ENCODE assay signal across 14 cellular contexts in genomic region chr13:49607761-49608160, GRCh38. TPM values are rescaled to one million over a fixed set of nuclear protein-coding genes. Genes with fewer than 3 reads are reported as not detected.
DNase-seq lines count a peak whose midpoint lies in the region; ATAC-seq and TF ChIP-seq lines count a peak whose summit lies in the region.
"Had no signal": no experiment of that assay in that cellular context is flagged by ENCODE, and none has a peak within 500 bp of the region (broad histone marks: within the 10 kb centered on the region; RNA-seq: fewer than 3 reads in every experiment).

No MANE protein-coding gene starts in this region.

- TF ChIP-seq CTCF in HCT116 (IDR thresholded peaks at IDR 0.05 in 2 of 3, conservative IDR thresholded peaks at IDR 0.05 in 1 of 3; ENCODE audit: borderline replicate concordance in 1 of 3, insufficient read depth in 1 of 3, low read depth in 2 of 3, low read length in 2 of 3) (no peak), SU-DHL-6 (IDR thresholded peaks at IDR 0.05; ENCODE audit: insufficient read depth, low read length, poor library complexity, severe bottlenecking) (no peak), neural progenitor cell (IDR thresholded peaks at IDR 0.05) (no peak)

- no peak for TF ChIP-seq RAD21 in HCT116 (IDR thresholded peaks at IDR 0.05; ENCODE audit: low read depth)

- no TSS peak for BruUV-seq in HCT116 (replicated peaks; lab: Mats Ljungman, UMichigan)

- H3F3A ChIP-seq in SU-DHL-6 (ENCODE audit: insufficient read depth) (peaks cover 14% of the 10 kb centered on the region), neural progenitor cell (ENCODE audit: low read depth) (peaks cover 10% of the 10 kb centered on the region)

- TF ChIP-seq POLR2A in HCT116 (IDR thresholded peaks at IDR 0.05; ENCODE audit: borderline replicate concordance, extremely low read depth, insufficient read depth, insufficient read length) = no peak

- no peak overlapping the region for H3K4me3 ChIP-seq in BLaER1 treated with 17β-estradiol and CSF1 and Interleukin-3, amounts not matched to agents 10 nM and 100 nM
- H3K4me3 ChIP-seq in HCT116 (replicated peaks in 1 of 2; ENCODE audit: low read depth in 1 of 2, low read length in 2 of 2) = no peak overlapping the region
- H3K4me3 ChIP-seq in SU-DHL-6 (ENCODE audit: insufficient read depth, low read length, poor library complexity, severe bottlenecking) = no peak overlapping the region
- H3K4me3 ChIP-seq in neural progenitor cell = no peak overlapping the region
- H3K4me3 ChIP-seq: GM23248 had no signal

- no peak for DNase-seq in HCT116 (ENCODE audit: low read depth, low spot score)
- DNase-seq in neural progenitor cell (ENCODE audit: low spot score) = no peak
- no peak for DNase-seq in T-helper 9 cell

- H3K36me3 ChIP-seq in BLaER1 treated with 17β-estradiol and CSF1 and Interleukin-3, amounts not matched to agents 10 nM and 100 nM = no peaks in the 10 kb centered on the region
- no peaks in the 10 kb centered on the region for H3K36me3 ChIP-seq in HCT116 (ENCODE audit: control insufficient read depth in 1 of 2, insufficient read depth in 2 of 2, low read length in 2 of 2)
- H3K36me3 ChIP-seq in SU-DHL-6 (ENCODE audit: low read length) = no peaks in the 10 kb centered on the region
- H3K36me3 ChIP-seq in neural progenitor cell = no peaks in the 10 kb centered on the region

- H3K27me3 Mint-ChIP-seq in neural progenitor cell (ENCODE audit: insufficient read depth, low read depth) = peaks cover 2% of the 10 kb centered on the region

- peaks cover 37 to 57% (median 48%) of the 10 kb centered on the region in 10 experiments for H3K4me1 ChIP-seq in BLaER1 treated with 17β-estradiol and CSF1 and Interleukin-3, amounts not matched to agents 10 nM and 100 nM
- H3K4me1 ChIP-seq in HCT116 (ENCODE audit: control insufficient read depth in 1 of 2, insufficient read depth in 2 of 2, low read length in 2 of 2) = peaks cover 0 to 5% of the 10 kb centered on the region in 2 experiments; a peak in 2 of 4 replicates
- peaks cover 10% of the 10 kb centered on the region for H3K4me1 ChIP-seq in neural progenitor cell

- H3K27ac ChIP-seq in BLaER1 treated with 17β-estradiol and CSF1 and Interleukin-3, amounts not matched to agents 10 nM and 100 nM = peak overlapping the region in 7 of 11 experiments; percentile 5 to 69 (median 44); a peak in 11 of 22 replicates
- H3K27ac ChIP-seq in HCT116 (ENCODE audit: low read depth, low read length) (no peak overlapping the region), SU-DHL-6 (ENCODE audit: low read depth, low read length) (peak overlapping the region; percentile 77), neural progenitor cell (no peak overlapping the region)
- H3K27ac ChIP-seq: C4-2B, GM23248, KMS-11 had no signal

- H3K27me3 ChIP-seq in BLaER1 treated with 17β-estradiol and CSF1 and Interleukin-3, amounts not matched to agents 10 nM and 100 nM = no peaks in the 10 kb centered on the region
- H3K27me3 ChIP-seq in HCT116 (ENCODE audit: insufficient read depth, low read length) (no peaks in the 10 kb centered on the region), SU-DHL-6 (ENCODE audit: low read length) (no peaks in the 10 kb centered on the region), neural progenitor cell (no peaks in the 10 kb centered on the region)

- H3K9me3 ChIP-seq in BLaER1 treated with 17β-estradiol and CSF1 and Interleukin-3, amounts not matched to agents 10 nM and 100 nM (replicated peaks in 1 of 11) = peaks cover 15 to 18% (median 18%) of the 10 kb centered on the region in 11 experiments
- H3K9me3 ChIP-seq in HCT116 (ENCODE audit: control insufficient read depth in 1 of 2, insufficient read depth in 1 of 2, low read depth in 1 of 2, low read length in 2 of 2) (no peaks in the 10 kb centered on the region), SU-DHL-6 (ENCODE audit: insufficient read depth, low read length) (no peaks in the 10 kb centered on the region), neural progenitor cell (ENCODE audit: low read depth) (no peaks in the 10 kb centered on the region)

- CTCF ChIA-PET in HCT116 (lab: Charles Lee) = no interaction called here

- H3K4me2 ChIP-seq in BLaER1 treated with 17β-estradiol and CSF1 and Interleukin-3, amounts not matched to agents 10 nM and 100 nM = peak overlapping the region; percentile 32 to 69 (median 61)
- H3K4me2 ChIP-seq in HCT116 (ENCODE audit: low read length) (no peak overlapping the region), SU-DHL-6 (ENCODE audit: low read depth, low read length, poor library complexity, severe bottlenecking) (peak overlapping the region; percentile 55), neural progenitor cell (no peak overlapping the region)
- H3K4me2 ChIP-seq: KMS-11 had no signal

- H3K9ac ChIP-seq in BLaER1 treated with 17β-estradiol and CSF1 and Interleukin-3, amounts not matched to agents 10 nM and 100 nM = peak overlapping the region in 6 of 11 experiments; percentile 4 to 59 (median 49); a peak in 10 of 22 replicates
- H3K9ac ChIP-seq in HCT116 (ENCODE audit: low read length) (no peak overlapping the region), SU-DHL-6 (ENCODE audit: low read length) (peak overlapping the region; percentile 25), neural progenitor cell (no peak overlapping the region)
- H3K9ac ChIP-seq: GM23248, KMS-11 had no signal

- no peaks in the 10 kb centered on the region for H4K20me1 ChIP-seq in BLaER1 treated with 17β-estradiol and CSF1 and Interleukin-3, amounts not matched to agents 10 nM and 100 nM
- H4K20me1 ChIP-seq in HCT116 (ENCODE audit: insufficient read depth) (no peaks in the 10 kb centered on the region), SU-DHL-6 (ENCODE audit: low read depth, low read length) (no peaks in the 10 kb centered on the region), neural progenitor cell (ENCODE audit: low read depth) (no peaks in the 10 kb centered on the region)

- no peaks in the 10 kb centered on the region for H3K9me3 Mint-ChIP-seq in neural progenitor cell

- no peaks in the 10 kb centered on the region for H3K36me3 Mint-ChIP-seq in neural progenitor cell

- H3K4me1 Mint-ChIP-seq in neural progenitor cell = peaks cover 9% of the 10 kb centered on the region

- H3K9me2 ChIP-seq in HCT116 (ENCODE audit: insufficient read depth) (no peaks in the 10 kb centered on the region), SU-DHL-6 (replicated peaks; ENCODE audit: insufficient read depth, low read length) (no peaks in the 10 kb centered on the region)

- POLR2A ChIA-PET in HCT116 (lab: Charles Lee) = interaction anchor here (0.6 to 1.0 kb wide), 2 partner anchors 14 to 360 kb away, joined by 3 read pairs; partner anchors contain the start of gene CDADC1

- intact Hi-C loops in HCT116 (cut with micrococcal nuclease) = loop anchor here (1.0 to 10.0 kb wide), 6 partner anchors 163 to 840 kb away; partner anchors contain the start of genes CAB39L and SETDB2

- no peaks in the 10 kb centered on the region for H3K79me2 ChIP-seq in HCT116 (ENCODE audit: insufficient read depth, low read length)
- no peaks in the 10 kb centered on the region for H3K79me2 ChIP-seq in SU-DHL-6 (ENCODE audit: insufficient read depth, low read length)
- H3K79me2 ChIP-seq in neural progenitor cell (ENCODE audit: low read depth) = no peaks in the 10 kb centered on the region

- RAD21 ChIA-PET in HCT116 (lab: Charles Lee; ENCODE audit: low non-redundant PET in 1 of 2, low total read pairs in 2 of 2, uncharacterized antibody in 2 of 2, unreplicated experiment in 2 of 2) = no interaction called here

- H3K27ac Mint-ChIP-seq in neural progenitor cell = no peak overlapping the region

- H3K4me3 Mint-ChIP-seq in neural progenitor cell = no peak overlapping the region

- H2AFZ ChIP-seq in HCT116 (ENCODE audit: low read depth, low read length, poor library complexity, severe bottlenecking) = peak overlapping the region; percentile 98
- H2AFZ ChIP-seq in SU-DHL-6 (ENCODE audit: low read depth, low read length, severe bottlenecking) = peak overlapping the region; percentile 49
- peak overlapping the region; percentile 90 for H2AFZ ChIP-seq in neural progenitor cell (replicated peaks)
- H2AFZ ChIP-seq: GM23248 had no signal

- ATAC-seq in HCT116 (no peak), GM21717 (IDR thresholded peaks at IDR 0.05; ENCODE audit: unreplicated experiment) (no peak), GM18519 (IDR thresholded peaks at IDR 0.05; ENCODE audit: low FRiP score, unreplicated experiment) (no peak)

TF ChIP-seq in HCT116, 20 proteins besides CTCF, POLR2A, EP300 and RAD21 (continues in another document):
- TF ChIP-seq EGR1 (IDR thresholded peaks at IDR 0.05; ENCODE audit: low read depth) (no peak), SP1 (IDR thresholded peaks at IDR 0.05; ENCODE audit: low read depth) (no peak), ZNF274 (IDR thresholded peaks at IDR 0.05; ENCODE audit: low read depth, low read length) (no peak), YY1 (IDR thresholded peaks at IDR 0.05; ENCODE audit: extremely low read depth, insufficient replicate concordance, low read depth, low read length) (no peak), CBX3 (IDR thresholded peaks at IDR 0.05; ENCODE audit: low read depth) (no peak), CEBPB (IDR thresholded peaks at IDR 0.05; ENCODE audit: low read depth) (no peak), MAX (IDR thresholded peaks at IDR 0.05) (no peak)

RNA-seq across cellular contexts. Expression of gene ARL11, which starts 20.5 kb away (rescaled TPM):
- total RNA-seq in HCT116 (2021; ENCODE audit: unreplicated experiment) = not detected
- polyA plus RNA-seq in HCT116 (2012) = not detected in 2 replicates
- 0.06 and 0.12 TPM in 2 replicates for total RNA-seq in neural progenitor cell (ENCODE audit: low replicate concordance)
- total RNA-seq: A673, GM23248, MCF 10A, NCI-H460, PC-3 had no signal
- polyA plus RNA-seq: GM23248 had no signal

RNA-seq across cellular contexts. Expression of gene RCBTB1, which starts 22.4 kb away (rescaled TPM):
- total RNA-seq in HCT116 (2021; ENCODE audit: unreplicated experiment) (22.2 TPM), neural progenitor cell (ENCODE audit: low replicate concordance) (34.4 and 54.2 TPM in 2 replicates)
- polyA plus RNA-seq in HCT116 (2012) = 6.5 and 8.3 TPM in 2 replicates

Comparison
In these comparisons a context has a peak if more than half of its experiments do, and no peak if none do; other contexts are left out.
1. H3K27ac ChIP-seq: peak in BLaER1 treated with 17β-estradiol and CSF1 and Interleukin-3, amounts not matched to agents 10 nM and 100 nM (7 of 11) and SU-DHL-6 (single experiment); none in HCT116 (single experiment) and neural progenitor cell (single experiment).
2. H3K4me2 ChIP-seq: peak in BLaER1 treated with 17β-estradiol and CSF1 and Interleukin-3, amounts not matched to agents 10 nM and 100 nM (11 of 11) and SU-DHL-6 (single experiment); none in HCT116 (single experiment) and neural progenitor cell (single experiment).
3. H3K9ac ChIP-seq: peak in BLaER1 treated with 17β-estradiol and CSF1 and Interleukin-3, amounts not matched to agents 10 nM and 100 nM (6 of 11) and SU-DHL-6 (single experiment); none in HCT116 (single experiment) and neural progenitor cell (single experiment).
4. Peak in every context shown above with its lines, with median percentiles within 50 percentile points of each other: H2AFZ ChIP-seq.